In genomic region chr2:96698221-96698861, GRCh38 we compare ENCODE assay signal across 1 cellular context.
TF ChIP-seq lines count a peak whose summit lies in the region.

No MANE protein-coding gene starts in this region.

TF ChIP-seq in SK-N-SH, 30 proteins besides CTCF, POLR2A, EP300 and RAD21 (continued from another document):
- TF ChIP-seq FOSL2 (IDR thresholded peaks at IDR 0.05; ENCODE audit: borderline replicate concordance, low read depth) = no peak
- TF ChIP-seq MAX (IDR thresholded peaks at IDR 0.05; ENCODE audit: low read depth) = no peak
- no peak for TF ChIP-seq PBX3 (IDR thresholded peaks at IDR 0.05)
- TF ChIP-seq CHD2 (IDR thresholded peaks at IDR 0.05; ENCODE audit: low read length, partially characterized antibody) = no peak
- TF ChIP-seq SIN3A (IDR thresholded peaks at IDR 0.05; ENCODE audit: borderline replicate concordance, low read depth, low read length) = no peak
- TF ChIP-seq EZH2phosphoT487 (IDR thresholded peaks at IDR 0.05; ENCODE audit: borderline replicate concordance, low read depth) = no peak
- no peak for TF ChIP-seq FOXJ3 (CRISPR knock-in tag; IDR thresholded peaks at IDR 0.05)
- no peak for TF ChIP-seq RFX5 (IDR thresholded peaks at IDR 0.05; ENCODE audit: low read length)
- TF ChIP-seq JUND (IDR thresholded peaks at IDR 0.05) = no peak
